27 cellular contexts compared by ENCODE assay signal in genomic region chr3:64848822-64849221, GRCh38.
DNase-seq lines count a peak whose midpoint lies in the region; ATAC-seq, FAIRE-seq and TF ChIP-seq lines count a peak whose summit lies in the region.
"Had no signal": no experiment of that assay in that cellular context is flagged by ENCODE, and none has a peak within 500 bp of the region (broad histone marks: within the 10 kb centered on the region; RNA-seq: fewer than 3 reads in every experiment).

No MANE protein-coding gene starts in this region.

- H4K20me1 ChIP-seq in HepG2 (ENCODE audit: insufficient read depth, low read length) = no peaks in the 10 kb centered on the region

- no peak overlapping the region for H3K4me3 ChIP-seq in MG63
- no peak overlapping the region for H3K4me3 ChIP-seq in mucosa of descending colon
- H3K4me3 ChIP-seq in tibial artery = no peak overlapping the region
- H3K4me3 ChIP-seq in HepG2 (replicated peaks in 1 of 3; ENCODE audit: insufficient read depth in 1 of 3, low read depth in 2 of 3, low read length in 3 of 3) = no peak overlapping the region
- H3K4me3 ChIP-seq: hepatocyte, vagina had no signal

- no peak overlapping the region for H3K27ac ChIP-seq in tibial artery
- no peak overlapping the region for H3K27ac ChIP-seq in HepG2 (ENCODE audit: extremely low read length, insufficient read depth, low read length)
- H3K27ac ChIP-seq: epithelial cell of prostate, hepatocyte, HL-60, vagina had no signal

- TF ChIP-seq POLR2A in HepG2 (IDR thresholded peaks at IDR 0.05; ENCODE audit: insufficient read depth in 1 of 2, low read depth in 2 of 2, low read length in 2 of 2) = no peak

- POLR2A ChIA-PET in HepG2 (lab: Yijun Ruan, JAX) = no interaction called here

- no peaks in the 10 kb centered on the region for H3K27me3 ChIP-seq in MG63
- no peaks in the 10 kb centered on the region for H3K27me3 ChIP-seq in tibial artery
- no peaks in the 10 kb centered on the region for H3K27me3 ChIP-seq in HepG2 (ENCODE audit: control insufficient read depth in 1 of 2, insufficient read depth in 2 of 2, low read length in 2 of 2)
- H3K27me3 ChIP-seq: hepatocyte, vagina had no signal

- no TSS peak for BruUV-seq in HepG2 (replicated peaks; lab: Mats Ljungman, UMichigan)

- no peaks in the 10 kb centered on the region for H3K4me1 ChIP-seq in mucosa of descending colon (ENCODE audit: low read depth)
- H3K4me1 ChIP-seq in tibial artery = peaks cover 0 to 9% (median 0%) of the 10 kb centered on the region in 4 donors
- H3K4me1 ChIP-seq in HepG2 (ENCODE audit: insufficient read depth, low read length) = no peaks in the 10 kb centered on the region
- H3K4me1 ChIP-seq: vagina had no signal

- FAIRE-seq in HepG2 (lab: Jason Lieb, UNC) = no peak
- FAIRE-seq: frontal cortex, GM12891, H1 had no signal

- intact Hi-C loops in mucosa of descending colon (cut with DNase I, micrococcal nuclease) = no loop called here
- intact Hi-C loops in tibial artery (cut with DNase I; ENCODE audit: low total_unique reads) = loop anchor here (10.0 kb wide), 1 partner anchor 76 kb away; no protein-coding TSS in a partner anchor
- intact Hi-C loops in HepG2 (cut with micrococcal nuclease; ENCODE audit: unreplicated experiment) = no loop called here

- in situ Hi-C loops in HepG2 (cut with HindIII; ENCODE audit: extremely low pct_ligation_motif_present, low pct_unique_long_range_greater_than_20kb) = no loop called here

- WGBS in HepG2 (ENCODE audit: low lambda C conversion rate) = 43% methylated on average over 4 of the region's 4 CpGs

- TF ChIP-seq RAD21 in HepG2 (CRISPR knock-in tag; IDR thresholded peaks at IDR 0.05) = no peak

- CTCF ChIA-PET in HepG2 (lab: Yijun Ruan, JAX; ENCODE audit: low intra/inter-chr PET ratio, low total read pairs) = no interaction called here

- H3K9me3 ChIP-seq in MG63 = no peaks in the 10 kb centered on the region
- no peaks in the 10 kb centered on the region for H3K9me3 ChIP-seq in mucosa of descending colon
- no peaks in the 10 kb centered on the region for H3K9me3 ChIP-seq in tibial artery
- no peaks in the 10 kb centered on the region for H3K9me3 ChIP-seq in HepG2 (ENCODE audit: low read length)
- H3K9me3 ChIP-seq: vagina had no signal

- TF ChIP-seq CTCF in mucosa of descending colon (IDR thresholded peaks at IDR 0.05) = no peak
- no peak for TF ChIP-seq CTCF in tibial artery (IDR thresholded peaks at IDR 0.05)
- TF ChIP-seq CTCF in HepG2 (CRISPR knock-in tag; IDR thresholded peaks at IDR 0.05) = no peak

- H3K36me3 ChIP-seq in MG63 (no peaks in the 10 kb centered on the region), mucosa of descending colon (ENCODE audit: low read depth) (no peaks in the 10 kb centered on the region), tibial artery (no peaks in the 10 kb centered on the region), HepG2 (replicated peaks in 1 of 2; ENCODE audit: control insufficient read depth in 1 of 2, insufficient read depth in 2 of 2, low read length in 2 of 2) (no peaks in the 10 kb centered on the region)
- H3K36me3 ChIP-seq: vagina had no signal

- no peak overlapping the region for H3K9ac ChIP-seq in HepG2 (ENCODE audit: insufficient read depth, low read depth, low read length)

- no peak overlapping the region for H3K4me2 ChIP-seq in HepG2 (ENCODE audit: low read depth, low read length)
- H3K4me2 ChIP-seq: hepatocyte had no signal

- no peak for TF ChIP-seq EP300 in HepG2 (IDR thresholded peaks at IDR 0.05; ENCODE audit: low read depth in 2 of 2, low read length in 2 of 2)
- no peak for TF ChIP-seq EP300 in HepG2 (CRISPR knock-in tag; IDR thresholded peaks at IDR 0.05; ENCODE audit: borderline replicate concordance)

- H3K79me2 ChIP-seq in HepG2 (ENCODE audit: insufficient read depth, low read length) = no peaks in the 10 kb centered on the region
- H3K79me2 ChIP-seq: hepatocyte had no signal

- DNase-seq in MG63 (peak; percentile 14), fibroblast of gingiva (ENCODE audit: low read depth) (peak; percentile 75), mucosa of descending colon (peak in 1 of 3 donors; percentile 28), stromal cell of bone marrow (ENCODE audit: low read depth) (peak; percentile 3), tibial artery (no peak), HepG2 (ENCODE audit: low spot score) (no peak), DMS153 (lab: John Stamatoyannopoulos, UW) (no peak)
- DNase-seq in stimulated activated CD4-positive, alpha-beta T cell treated with anti-CD3 and anti-CD28 coated beads, Interleukin-4, amount 100 ng/mL, for 4 hours = no peak
- DNase-seq: activated CD4-positive, alpha-beta T cell treated with anti-CD3 and anti-CD28 coated beads for 36 hours; activated CD8-positive, alpha-beta T cell treated with anti-CD3 and anti-CD28 coated beads, Interleukin-2, amount 10 ng/mL, durations not matched to agents 7 days and 5 days; activated gamma-delta T cell treated with Interleukin-2 at 50 U/mL for 16 hours; activated T-cell treated with anti-CD3 and anti-CD28 coated beads for 4 hours; CD4-positive, CD25-positive, alpha-beta regulatory T cell; Kasumi-1; left colon; NCI-H146; PC-3; stimulated activated CD4-positive, alpha-beta T cell treated with anti-CD3 and anti-CD28 coated beads, Interleukin-2, amount 100 ng/mL, for 24 hours; substantia nigra had no signal

- ATAC-seq in mucosa of descending colon (peak; percentile 26), HepG2 (no peak)
- ATAC-seq: activated CD4-positive, alpha-beta T cell treated with anti-CD3 and anti-CD28 coated beads for 36 hours; activated CD8-positive, alpha-beta T cell treated with anti-CD3 and anti-CD28 coated beads, Interleukin-2, amount 10 ng/mL, durations not matched to agents 7 days and 5 days; left colon; natural killer cell treated with Interleukin-12 subunit alpha and Interleukin-12 subunit beta and Interleukin-15 and Interleukin-18, amount 100 ng/mL, for 72 hours; PC-3 had no signal

- no peak overlapping the region for H2AFZ ChIP-seq in HepG2 (ENCODE audit: low read length)
- H2AFZ ChIP-seq: hepatocyte had no signal

TF ChIP-seq in HepG2, 621 proteins besides CTCF, POLR2A, EP300 and RAD21:
- TF ChIP-seq NCOA2 (CRISPR knock-in tag; IDR thresholded peaks at IDR 0.05) = no peak

Comparison
In these comparisons a context has a peak if more than half of its experiments do, and no peak if none do; other contexts are left out.
1. DNase-seq: peak in MG63 (single experiment), fibroblast of gingiva (single experiment) and stromal cell of bone marrow (single experiment); none in tibial artery (0 of 2), HepG2 (single experiment), DMS153 (single experiment) and stimulated activated CD4-positive, alpha-beta T cell treated with anti-CD3 and anti-CD28 coated beads, Interleukin-4, amount 100 ng/mL, for 4 hours (0 of 2).